In genomic region chr1:37461698-37462436, GRCh38 we compare ENCODE assay signal across 1 cellular context.
A peak's percentile ranks its signal among the peaks of the same experiment; 100 is the strongest.
TF ChIP-seq lines count a peak whose summit lies in the region.

No MANE protein-coding gene starts in this region.

TF ChIP-seq in HepG2, 621 proteins besides CTCF, POLR2A, EP300 and RAD21 (continued from another document):
- 0 out of 2 replicates have a peak, but pooled peaks have one; percentile 18 for TF ChIP-seq IKZF5 (CRISPR knock-in tag; IDR thresholded peaks at IDR 0.05)
- TF ChIP-seq KDM1A (CRISPR knock-in tag; IDR thresholded peaks at IDR 0.05) = 0 out of 2 replicates have a peak, but pooled peaks have one; percentile 10
- no peak for TF ChIP-seq ZNF710 (CRISPR knock-in tag; IDR thresholded peaks at IDR 0.05; ENCODE audit: borderline replicate concordance)
- TF ChIP-seq MAFK (conservative IDR thresholded peaks at IDR 0.05 in 1 of 2, IDR thresholded peaks at IDR 0.05 in 1 of 2; ENCODE audit: low read length in 2 of 2) = peak in 1 of 2 experiments; percentile 5; a peak in 1 of 4 replicates
- 0 out of 2 replicates have a peak, but pooled peaks have one; percentile 43 for TF ChIP-seq ZNF3 (CRISPR knock-in tag; IDR thresholded peaks at IDR 0.05)
- peak; percentile 57 for TF ChIP-seq CEBPB (IDR thresholded peaks at IDR 0.05; ENCODE audit: borderline replicate concordance, low read depth, low read length)
- no peak for TF ChIP-seq IRF1 (CRISPR knock-in tag; IDR thresholded peaks at IDR 0.05; ENCODE audit: low read depth)
- peak; percentile 62 for TF ChIP-seq PAXIP1 (CRISPR knock-in tag; conservative IDR thresholded peaks at IDR 0.05)
- TF ChIP-seq ZNF740 (CRISPR knock-in tag; IDR thresholded peaks at IDR 0.05) = no peak
- 0 out of 2 replicates have a peak, but pooled peaks have one; percentile 46 for TF ChIP-seq ZMYM3 (CRISPR knock-in tag; IDR thresholded peaks at IDR 0.05)
- peak; percentile 80; the same call in 1 of the 2 replicates for TF ChIP-seq SOX5 (CRISPR knock-in tag; IDR thresholded peaks at IDR 0.05; ENCODE audit: borderline replicate concordance)
- TF ChIP-seq MED1 (CRISPR knock-in tag; IDR thresholded peaks at IDR 0.05) = 0 out of 2 replicates have a peak, but pooled peaks have one; percentile 28
- no peak for TF ChIP-seq PCBP2 (optimal IDR thresholded peaks at IDR 0.05; ENCODE audit: low read depth, low read length, poor library complexity, severe bottlenecking)
- peak; percentile 60; the same call in 1 of the 2 replicates for TF ChIP-seq ARID5B (CRISPR knock-in tag; IDR thresholded peaks at IDR 0.05)
- peak; percentile 38 for TF ChIP-seq HNF4A (CRISPR knock-in tag; IDR thresholded peaks at IDR 0.05)
- peak; percentile 19; the same call in 1 of the 2 replicates for TF ChIP-seq SOX13 (IDR thresholded peaks at IDR 0.05)
- TF ChIP-seq SOX13 (CRISPR knock-in tag; conservative IDR thresholded peaks at IDR 0.05 in 1 of 2, IDR thresholded peaks at IDR 0.05 in 1 of 2) = peak in 1 of 2 experiments; percentile 83; a peak in 2 of 4 replicates
- TF ChIP-seq RFX3 (CRISPR knock-in tag; IDR thresholded peaks at IDR 0.05) = no peak
- no peak for TF ChIP-seq SOX6 (IDR thresholded peaks at IDR 0.05)
- TF ChIP-seq SOX6 (CRISPR knock-in tag; IDR thresholded peaks at IDR 0.05) = peak; percentile 87
- TF ChIP-seq ZBTB8A (CRISPR knock-in tag; IDR thresholded peaks at IDR 0.05; ENCODE audit: borderline replicate concordance, low read depth) = no peak
- no peak for TF ChIP-seq BCL6 (CRISPR knock-in tag; IDR thresholded peaks at IDR 0.05)
